ENCODE assay signal across 8 cellular contexts in genomic region chr4:122827258-122827887, GRCh38. TPM values are rescaled to one million over a fixed set of nuclear protein-coding genes. Genes with fewer than 3 reads are reported as not detected.
DNase-seq lines count a peak whose midpoint lies in the region; ATAC-seq and TF ChIP-seq lines count a peak whose summit lies in the region.

No MANE protein-coding gene starts in this region.

- in situ Hi-C loops in HAP-1 (cut with MboI; ENCODE audit: low sequenced_read_pairs), result no loop called here

- H3K27me3 Mint-ChIP-seq in activated CD4-positive, alpha-beta T cell treated with anti-CD3 and anti-CD28 coated beads for 36 hours, result peaks cover 67% of the 10 kb centered on the region
- H3K27me3 Mint-ChIP-seq in nephron progenitor cell (ENCODE audit: low read depth, poor library complexity), result peaks cover 31% of the 10 kb centered on the region

- H3K4me1 Mint-ChIP-seq in activated CD4-positive, alpha-beta T cell treated with anti-CD3 and anti-CD28 coated beads for 36 hours, result peaks cover 12% of the 10 kb centered on the region
- peaks cover 33% of the 10 kb centered on the region for H3K4me1 Mint-ChIP-seq in nephron progenitor cell

- peak overlapping the region; percentile 40 for H3K27ac Mint-ChIP-seq in activated CD4-positive, alpha-beta T cell treated with anti-CD3 and anti-CD28 coated beads for 36 hours
- peak overlapping the region; percentile 50 for H3K27ac Mint-ChIP-seq in nephron progenitor cell

- CTCF ChIA-PET in activated CD4-positive, alpha-beta T cell treated with anti-CD3 and anti-CD28 coated beads for 36 hours (lab: Charles Lee), result interaction anchor here (0.9 to 1.3 kb wide), 6 partner anchors 10 to 249 kb away, joined by 3 to 4 read pairs (median 3); no protein-coding TSS in a partner anchor

- no peaks in the 10 kb centered on the region for H3K27me3 ChIP-seq in HAP-1 (ENCODE audit: low read depth)

- ATAC-seq in activated CD4-positive, alpha-beta T cell treated with anti-CD3 and anti-CD28 coated beads for 36 hours, result peak; percentile 25

- H3K4me1 ChIP-seq in HAP-1, result peaks cover 30% of the 10 kb centered on the region

- intact Hi-C loops in activated CD4-positive, alpha-beta T cell treated with anti-CD3 and anti-CD28 coated beads for 36 hours (cut with DNase I, micrococcal nuclease), result loop anchor here (5.0 to 10.0 kb wide), 4 partner anchors 60 to 225 kb away; partner anchors contain the start of gene NUDT6 (in 1 of the 2)

- TF ChIP-seq CTCF in fibroblast of villous mesenchyme (IDR thresholded peaks at IDR 0.05; ENCODE audit: insufficient read depth, low read depth, low read length) (no peak), nephron progenitor cell (IDR thresholded peaks at IDR 0.05) (no peak)

- no peaks in the 10 kb centered on the region for H3K9me3 Mint-ChIP-seq in activated CD4-positive, alpha-beta T cell treated with anti-CD3 and anti-CD28 coated beads for 36 hours (ENCODE audit: low read depth)
- no peaks in the 10 kb centered on the region for H3K9me3 Mint-ChIP-seq in nephron progenitor cell

- 0 out of 2 replicates have a peak, but pooled peaks cover 2% of the 10 kb centered on the region for H3K36me3 ChIP-seq in HAP-1 (replicated peaks)

- DNase-seq in activated CD4-positive, alpha-beta T cell treated with anti-CD3 and anti-CD28 coated beads for 36 hours, result peak; percentile 47
- no peak for DNase-seq in activated CD4-positive, alpha-beta T cell treated with anti-CD3 and anti-CD28 coated beads for 1 hour
- peak; percentile 30 to 64 for DNase-seq in HAP-1 (ENCODE audit: low spot score in 2 of 2)
- peak; percentile 30 for DNase-seq in LoVo (ENCODE audit: low spot score)
- DNase-seq in activated T-cell treated with anti-CD3 and anti-CD28 coated beads, Interleukin-2, amount 50 U/mL, for 48 hours, result peak; percentile 48 to 50
- DNase-seq in fibroblast of villous mesenchyme (ENCODE audit: low read depth), result peak; percentile 42
- peak; percentile 55 for DNase-seq in nephron progenitor cell
- DNase-seq in NCI-H2107 treated with DMSO at 0.1 percent for 48 hours (lab: John Stamatoyannopoulos, UW; ENCODE audit: unreplicated experiment), result no peak

- H3K36me3 Mint-ChIP-seq in activated CD4-positive, alpha-beta T cell treated with anti-CD3 and anti-CD28 coated beads for 36 hours (ENCODE audit: low read depth), result no peaks in the 10 kb centered on the region
- H3K36me3 Mint-ChIP-seq in nephron progenitor cell (ENCODE audit: low read depth), result peaks cover 15% of the 10 kb centered on the region

- POLR2A ChIA-PET in activated CD4-positive, alpha-beta T cell treated with anti-CD3 and anti-CD28 coated beads for 36 hours (lab: Charles Lee), result no interaction called here

- H3K4me3 ChIP-seq in HAP-1, result peak overlapping the region; percentile 67
- H3K4me3 ChIP-seq in fibroblast of villous mesenchyme (ENCODE audit: low read depth, low read length), result peak overlapping the region; percentile 75

- H3K4me3 Mint-ChIP-seq in activated CD4-positive, alpha-beta T cell treated with anti-CD3 and anti-CD28 coated beads for 36 hours, result peak overlapping the region; percentile 75
- peak overlapping the region; percentile 91 for H3K4me3 Mint-ChIP-seq in nephron progenitor cell

- H3K9me3 ChIP-seq in HAP-1, result no peaks in the 10 kb centered on the region

RNA-seq across cellular contexts. Expression of gene FGF2, which starts 0.7 kb away (rescaled TPM):
- total RNA-seq in activated CD4-positive, alpha-beta T cell treated with anti-CD3 and anti-CD28 coated beads for 36 hours, result 1 to 10 TPM in 1 of 2 experiments, under 1 TPM in 1; 0.91 to 1.2 TPM
- total RNA-seq in fibroblast of villous mesenchyme, result 66.0 and 176 TPM in 2 replicates

Comparison
In these comparisons a context has a peak if more than half of its experiments do, and no peak if none do; other contexts are left out.
1. DNase-seq: peak in activated CD4-positive, alpha-beta T cell treated with anti-CD3 and anti-CD28 coated beads for 36 hours (single experiment), HAP-1 (2 of 2), LoVo (single experiment), activated T-cell treated with anti-CD3 and anti-CD28 coated beads, Interleukin-2, amount 50 U/mL, for 48 hours (2 of 2), fibroblast of villous mesenchyme (single experiment) and nephron progenitor cell (single experiment); none in activated CD4-positive, alpha-beta T cell treated with anti-CD3 and anti-CD28 coated beads for 1 hour (single experiment) and NCI-H2107 treated with DMSO at 0.1 percent for 48 hours (single experiment).
2. RNA of gene FGF2, which starts 0.7 kb away (total RNA-seq): 66.0 to 176 TPM in fibroblast of villous mesenchyme; 0.91 to 1.2 TPM in activated CD4-positive, alpha-beta T cell treated with anti-CD3 and anti-CD28 coated beads for 36 hours; every median in the first group is over 10 times any median in the second.